ENCODE assay signal across 17 cellular contexts in genomic region chr5:142491260-142491659, GRCh38.
DNase-seq lines count a peak whose midpoint lies in the region; FAIRE-seq and TF ChIP-seq lines count a peak whose summit lies in the region.
"Had no signal": no experiment of that assay in that cellular context is flagged by ENCODE, and none has a peak within 500 bp of the region (broad histone marks: within the 10 kb centered on the region; RNA-seq: fewer than 3 reads in every experiment).

No MANE protein-coding gene starts in this region.

- H3K4me1 ChIP-seq in HUES64 (ENCODE audit: insufficient read depth, low read length) (peaks cover 22% of the 10 kb centered on the region), small intestine (ENCODE audit: control insufficient read depth in 2 of 2, insufficient read depth in 1 of 2, low read depth in 1 of 2, low read length in 1 of 2) (no peaks in the 10 kb centered on the region), kidney (ENCODE audit: control insufficient read depth in 1 of 2, insufficient read depth in 1 of 2, low read depth in 1 of 2, low read length in 2 of 2) (peaks cover 5 to 7% of the 10 kb centered on the region in 2 donors)

- intact Hi-C loops in kidney (cut with DNase I), result no loop called here

- peak; percentile 80 for DNase-seq in left kidney (ENCODE audit: low read depth, low spot score)
- DNase-seq in retina, result peak; percentile 46
- DNase-seq in NCI-H774 (lab: John Stamatoyannopoulos, UW), result no peak
- DNase-seq in activated CD4-positive, alpha-beta T cell treated with anti-CD3 and anti-CD28 coated beads, Interleukin-2, amount 50 U/mL, for 1 hour, result no peak
- DNase-seq in small intestine, result no peak
- DNase-seq in kidney, result no peak
- DNase-seq: activated CD4-positive, alpha-beta T cell treated with anti-CD3 and anti-CD28 coated beads for 48 hours; erythroblast; NCI-H1694; stimulated activated CD4-positive, alpha-beta T cell treated with anti-CD3 and anti-CD28 coated beads, Interleukin-4, amount 100 ng/mL, for 24 hours; stimulated activated naive CD8-positive, alpha-beta T cell treated with anti-CD3 and anti-CD28 coated beads, Interleukin-15, amount 100 ng/mL, for 72 hours had no signal

- TF ChIP-seq CTCF in kidney (IDR thresholded peaks at IDR 0.05; ENCODE audit: borderline replicate concordance, extremely low read depth, insufficient read depth), result no peak

- H3K9me3 ChIP-seq in HUES64 (ENCODE audit: insufficient read depth, low read depth, low read length) (no peaks in the 10 kb centered on the region), small intestine (ENCODE audit: control insufficient read depth, low read depth) (no peaks in the 10 kb centered on the region), kidney (ENCODE audit: control insufficient read depth in 1 of 2, low read length in 2 of 2) (no peaks in the 10 kb centered on the region)
- H3K9me3 ChIP-seq: BLaER1 had no signal

- H3K27me3 ChIP-seq in HUES64 (ENCODE audit: insufficient read depth, low read length), result no peaks in the 10 kb centered on the region; the same call in 1 of the 2 replicates
- no peaks in the 10 kb centered on the region for H3K27me3 ChIP-seq in small intestine (ENCODE audit: control insufficient read depth in 2 of 2, insufficient read depth in 2 of 2, low read length in 2 of 2)
- H3K27me3 ChIP-seq: BLaER1 had no signal

- H3K36me3 ChIP-seq in HUES64 (ENCODE audit: insufficient read depth, low read length), result no peaks in the 10 kb centered on the region
- H3K36me3 ChIP-seq in small intestine (ENCODE audit: control insufficient read depth in 2 of 2, insufficient read depth in 2 of 2, low read length in 2 of 2), result no peaks in the 10 kb centered on the region
- H3K36me3 ChIP-seq in kidney (ENCODE audit: control insufficient read depth in 1 of 2, insufficient read depth in 2 of 2, low read length in 2 of 2), result no peaks in the 10 kb centered on the region
- H3K36me3 ChIP-seq: BLaER1 had no signal

- FAIRE-seq in small intestine (lab: Jason Lieb, UNC) (no peak), kidney (lab: Jason Lieb, UNC) (no peak)
- FAIRE-seq: G401.6, GM18507, islet of Langerhans had no signal

- H3K4me3 ChIP-seq in HUES64 (ENCODE audit: low read length) (no peak overlapping the region), small intestine (ENCODE audit: low read depth in 1 of 2, low read length in 2 of 2) (no peak overlapping the region), kidney (ENCODE audit: low read length in 2 of 2) (no peak overlapping the region)
- H3K4me3 ChIP-seq: BLaER1 had no signal

- peak overlapping the region; percentile 57; the same call in 1 of the 2 replicates for H3K9ac ChIP-seq in HUES64 (ENCODE audit: low read depth, low read length)
- H3K9ac ChIP-seq in kidney (ENCODE audit: low read length in 2 of 2), result no peak overlapping the region
- H3K9ac ChIP-seq: BLaER1 had no signal

- H3K27ac ChIP-seq in HUES64 (ENCODE audit: low read depth, low read length) (peak overlapping the region; percentile 7), cingulate gyrus (ENCODE audit: low read depth, low read length) (peak overlapping the region; percentile 84), small intestine (ENCODE audit: low read depth in 1 of 2, low read length in 1 of 2) (peak overlapping the region in 1 of 2 donors; percentile 14), kidney (ENCODE audit: low read depth in 2 of 2, low read length in 2 of 2) (peak overlapping the region in 1 of 2 donors; percentile 48)
- H3K27ac ChIP-seq: BLaER1 had no signal

- WGBS in HUES64, result 58% methylated on average over 8 of the region's 8 CpGs
- 67 to 91% (median 84%) methylated on average over 8 of the region's 8 CpGs for WGBS in small intestine, 3 donors

Comparison
In these comparisons a context has a peak if more than half of its experiments do, and no peak if none do; other contexts are left out.
1. DNase-seq: peak in left kidney (single experiment) and retina (single experiment); none in NCI-H774 (single experiment), activated CD4-positive, alpha-beta T cell treated with anti-CD3 and anti-CD28 coated beads, Interleukin-2, amount 50 U/mL, for 1 hour (single experiment), small intestine (single experiment) and kidney (single experiment).